ENCODE assay signal across 21 cellular contexts in genomic region chr11:59770869-59771268, GRCh38. TPM values are rescaled to one million over a fixed set of nuclear protein-coding genes. Genes with fewer than 3 reads are reported as not detected.
DNase-seq lines count a peak whose midpoint lies in the region; ATAC-seq and TF ChIP-seq lines count a peak whose summit lies in the region.
"Had no signal": no experiment of that assay in that cellular context is flagged by ENCODE, and none has a peak within 500 bp of the region (broad histone marks: within the 10 kb centered on the region; RNA-seq: fewer than 3 reads in every experiment).

No MANE protein-coding gene starts in this region.

- no peak for TF ChIP-seq EP300 in suprapubic skin (IDR thresholded peaks at IDR 0.05)

- no peak overlapping the region for H2AFZ ChIP-seq in hepatocyte

- no peaks in the 10 kb centered on the region for H3K27me3 ChIP-seq in heart left ventricle
- no peaks in the 10 kb centered on the region for H3K27me3 ChIP-seq in right cardiac atrium (ENCODE audit: control insufficient read depth, insufficient read depth)
- H3K27me3 ChIP-seq in hepatocyte = no peaks in the 10 kb centered on the region
- H3K27me3 ChIP-seq in suprapubic skin = no peaks in the 10 kb centered on the region
- H3K27me3 ChIP-seq: BE2C had no signal

- ATAC-seq in heart left ventricle = no peak
- no peak for ATAC-seq in right cardiac atrium
- ATAC-seq: CD8-positive, alpha-beta T cell had no signal

- TF ChIP-seq CTCF in heart left ventricle (IDR thresholded peaks at IDR 0.05) (no peak), hepatocyte (IDR thresholded peaks at IDR 0.05; ENCODE audit: poor library complexity) (no peak), suprapubic skin (IDR thresholded peaks at IDR 0.05) (no peak)

- peak overlapping the region in 10 of 12 donors; percentile 3 to 59 (median 20) for H3K27ac ChIP-seq in heart left ventricle
- H3K27ac ChIP-seq in right cardiac atrium (ENCODE audit: low read length) = no peak overlapping the region
- H3K27ac ChIP-seq in hepatocyte = peak overlapping the region; percentile 62
- H3K27ac ChIP-seq in suprapubic skin = peak overlapping the region; percentile 7

- no peak overlapping the region for H3K4me3 Mint-ChIP-seq in T-helper 1 cell treated with Interleukin-12 subunit alpha and Interleukin-12 subunit beta and Interleukin-4 antibody, amounts not matched to agents 30 μg/mL and 1 μg/mL, for 36 hours
- H3K4me3 Mint-ChIP-seq: CD8-positive, alpha-beta T cell; HFFc6 had no signal

- peaks cover 36% of the 10 kb centered on the region for H3K4me1 Mint-ChIP-seq in T-helper 1 cell treated with Interleukin-12 subunit alpha and Interleukin-12 subunit beta and Interleukin-4 antibody, amounts not matched to agents 30 μg/mL and 1 μg/mL, for 36 hours (ENCODE audit: low read depth)

- no peak for DNase-seq in T-helper 1 cell
- DNase-seq in heart left ventricle = no peak
- no peak for DNase-seq in right cardiac atrium
- DNase-seq in hepatocyte (ENCODE audit: low spot score) = no peak
- DNase-seq in suprapubic skin (ENCODE audit: low spot score in 2 of 2) = no peak
- no peak for DNase-seq in EL
- no peak for DNase-seq in GOT3 (lab: John Stamatoyannopoulos, UW)
- DNase-seq: 8988T; BE2C; CD8-positive, alpha-beta T cell; H7; HFFc6; KG1; NCI-H1694 treated with DMSO at 0.1 percent for 48 hours; NCI-H2107; NCI-H510A; NCI-H748 treated with DMSO at 0.1 percent for 48 hours; OCI-M1; SHP77 had no signal

- peaks cover 0 to 29% (median 21%) of the 10 kb centered on the region in 9 donors for H3K36me3 ChIP-seq in heart left ventricle
- H3K36me3 ChIP-seq in hepatocyte (replicated peaks; ENCODE audit: insufficient read depth, low read depth) = peaks cover 4% of the 10 kb centered on the region
- peaks cover 24% of the 10 kb centered on the region for H3K36me3 ChIP-seq in suprapubic skin
- H3K36me3 ChIP-seq: BE2C had no signal

- 87 to 98% (median 92%) methylated on average over 8 of the region's 8 CpGs for WGBS in heart left ventricle, 4 donors
- 94% methylated on average over 8 of the region's 8 CpGs for whole genome bisulfite sequencing in right cardiac atrium
- WGBS in hepatocyte (ENCODE audit: low lambda C conversion rate, missing lambda C conversion rate) = 95% methylated on average over 8 of the region's 8 CpGs
- WGBS in suprapubic skin = 97% methylated on average over 8 of the region's 8 CpGs

- peaks cover 80% of the 10 kb centered on the region for H3K79me2 ChIP-seq in hepatocyte

- H3K27me3 Mint-ChIP-seq in T-helper 1 cell treated with Interleukin-12 subunit alpha and Interleukin-12 subunit beta and Interleukin-4 antibody, amounts not matched to agents 30 μg/mL and 1 μg/mL, for 36 hours (ENCODE audit: low read depth) = no peaks in the 10 kb centered on the region

- peaks cover 33% of the 10 kb centered on the region for H4K20me1 ChIP-seq in hepatocyte (ENCODE audit: insufficient read depth, poor library complexity, severe bottlenecking)

- H3K9me2 ChIP-seq in hepatocyte (replicated peaks; ENCODE audit: insufficient read depth) = no peaks in the 10 kb centered on the region

- H3K4me1 ChIP-seq in heart left ventricle (peaks cover 0 to 69% (median 35%) of the 10 kb centered on the region in 12 donors), right cardiac atrium (ENCODE audit: control insufficient read depth, insufficient read depth, low read length) (peaks cover 25% of the 10 kb centered on the region), hepatocyte (ENCODE audit: insufficient read depth) (peaks cover 33% of the 10 kb centered on the region), suprapubic skin (peaks cover 28% of the 10 kb centered on the region)
- H3K4me1 ChIP-seq: BE2C had no signal

- no peaks in the 10 kb centered on the region for H3K9me3 Mint-ChIP-seq in T-helper 1 cell treated with Interleukin-12 subunit alpha and Interleukin-12 subunit beta and Interleukin-4 antibody, amounts not matched to agents 30 μg/mL and 1 μg/mL, for 36 hours
- H3K9me3 Mint-ChIP-seq: CD8-positive, alpha-beta T cell; HFFc6 had no signal

- intact Hi-C loops in heart left ventricle (cut with DNase I) (no loop called here), right cardiac atrium (cut with DNase I) (no loop called here)

- no peak overlapping the region for H3K4me2 ChIP-seq in hepatocyte

- H3K4me3 ChIP-seq in heart left ventricle = no peak overlapping the region
- H3K4me3 ChIP-seq in right cardiac atrium (ENCODE audit: low read length) = no peak overlapping the region
- H3K4me3 ChIP-seq in hepatocyte = no peak overlapping the region
- no peak overlapping the region for H3K4me3 ChIP-seq in suprapubic skin

- H3K9me3 ChIP-seq in heart left ventricle = no peaks in the 10 kb centered on the region
- no peaks in the 10 kb centered on the region for H3K9me3 ChIP-seq in right cardiac atrium (ENCODE audit: control insufficient read depth, low read length)
- H3K9me3 ChIP-seq in hepatocyte (ENCODE audit: low read depth) = no peaks in the 10 kb centered on the region
- H3K9me3 ChIP-seq in suprapubic skin = no peaks in the 10 kb centered on the region
- H3K9me3 ChIP-seq: BE2C had no signal

- H3K36me3 Mint-ChIP-seq in T-helper 1 cell treated with Interleukin-12 subunit alpha and Interleukin-12 subunit beta and Interleukin-4 antibody, amounts not matched to agents 30 μg/mL and 1 μg/mL, for 36 hours (ENCODE audit: low read depth) = peaks cover 20% of the 10 kb centered on the region

- H3K27ac Mint-ChIP-seq in T-helper 1 cell treated with Interleukin-12 subunit alpha and Interleukin-12 subunit beta and Interleukin-4 antibody, amounts not matched to agents 30 μg/mL and 1 μg/mL, for 36 hours = peak overlapping the region; percentile 10
- H3K27ac Mint-ChIP-seq: CD8-positive, alpha-beta T cell; HFFc6 had no signal

- no peak for TF ChIP-seq POLR2A in heart left ventricle (IDR thresholded peaks at IDR 0.05)
- no peak for TF ChIP-seq POLR2A in suprapubic skin (IDR thresholded peaks at IDR 0.05)

RNA-seq across cellular contexts. Expression of gene STX3, which starts 15.7 kb away (rescaled TPM):
- total RNA-seq in heart left ventricle (10 to 100 TPM in 4 of 9 donors, 1 to 10 TPM in 5; 7.7 to 16.5 (median 10.0) TPM), right cardiac atrium (10 to 100 TPM in 3 of 4 donors, 1 to 10 TPM in 1; 7.4 to 12.0 (median 10.7) TPM), hepatocyte (140 and 153 TPM in 2 replicates), suprapubic skin (10 to 100 TPM; 24.1 to 48.2 (median 29.9) TPM)
- polyA plus RNA-seq in heart left ventricle (10 to 100 TPM in 1 of 2 donors, 1 to 10 TPM in 1; 6.8 to 16.6 TPM), right cardiac atrium (7.1 TPM), hepatocyte (65.3 and 73.1 TPM in 2 replicates)

RNA-seq across cellular contexts. Expression of gene MRPL16, which starts 39.7 kb away (rescaled TPM):
- 100 to 1,000 TPM in 1 of 9 donors, 10 to 100 TPM in 8; 59.3 to 117 (median 84.9) TPM for total RNA-seq in heart left ventricle
- polyA plus RNA-seq in heart left ventricle = 100 to 1,000 TPM in 1 of 2 donors, 10 to 100 TPM in 1; 73.6 to 124 TPM
- total RNA-seq in right cardiac atrium = 10 to 100 TPM; 53.7 to 82.6 (median 70.1) TPM
- 150 TPM for polyA plus RNA-seq in right cardiac atrium
- total RNA-seq in hepatocyte = 37.3 and 51.3 TPM in 2 replicates
- 59.3 and 62.0 TPM in 2 replicates for polyA plus RNA-seq in hepatocyte
- 10 to 100 TPM; 27.8 to 42.0 (median 32.4) TPM for total RNA-seq in suprapubic skin

RNA-seq across cellular contexts. Expression of gene OR10V1, which starts 57.2 kb away (rescaled TPM):
- not detected for total RNA-seq in heart left ventricle
- not detected for polyA plus RNA-seq in heart left ventricle
- total RNA-seq in right cardiac atrium = not detected
- not detected for polyA plus RNA-seq in right cardiac atrium
- not detected in 2 replicates for total RNA-seq in hepatocyte
- not detected in 2 replicates for polyA plus RNA-seq in hepatocyte
- total RNA-seq in suprapubic skin = not detected
- total RNA-seq: CD8-positive, alpha-beta T cell; H7; HFFc6; HT-29 had no signal
